Comparison of ENCODE assay signal across 1 cellular context in genomic region chr1:77234096-77234495, GRCh38.
TF ChIP-seq lines count a peak whose summit lies in the region.

No MANE protein-coding gene starts in this region.

TF ChIP-seq in GM23338, 12 proteins besides CTCF, POLR2A, EP300 and RAD21 (continued from another document):
- TF ChIP-seq, protein P1, sequence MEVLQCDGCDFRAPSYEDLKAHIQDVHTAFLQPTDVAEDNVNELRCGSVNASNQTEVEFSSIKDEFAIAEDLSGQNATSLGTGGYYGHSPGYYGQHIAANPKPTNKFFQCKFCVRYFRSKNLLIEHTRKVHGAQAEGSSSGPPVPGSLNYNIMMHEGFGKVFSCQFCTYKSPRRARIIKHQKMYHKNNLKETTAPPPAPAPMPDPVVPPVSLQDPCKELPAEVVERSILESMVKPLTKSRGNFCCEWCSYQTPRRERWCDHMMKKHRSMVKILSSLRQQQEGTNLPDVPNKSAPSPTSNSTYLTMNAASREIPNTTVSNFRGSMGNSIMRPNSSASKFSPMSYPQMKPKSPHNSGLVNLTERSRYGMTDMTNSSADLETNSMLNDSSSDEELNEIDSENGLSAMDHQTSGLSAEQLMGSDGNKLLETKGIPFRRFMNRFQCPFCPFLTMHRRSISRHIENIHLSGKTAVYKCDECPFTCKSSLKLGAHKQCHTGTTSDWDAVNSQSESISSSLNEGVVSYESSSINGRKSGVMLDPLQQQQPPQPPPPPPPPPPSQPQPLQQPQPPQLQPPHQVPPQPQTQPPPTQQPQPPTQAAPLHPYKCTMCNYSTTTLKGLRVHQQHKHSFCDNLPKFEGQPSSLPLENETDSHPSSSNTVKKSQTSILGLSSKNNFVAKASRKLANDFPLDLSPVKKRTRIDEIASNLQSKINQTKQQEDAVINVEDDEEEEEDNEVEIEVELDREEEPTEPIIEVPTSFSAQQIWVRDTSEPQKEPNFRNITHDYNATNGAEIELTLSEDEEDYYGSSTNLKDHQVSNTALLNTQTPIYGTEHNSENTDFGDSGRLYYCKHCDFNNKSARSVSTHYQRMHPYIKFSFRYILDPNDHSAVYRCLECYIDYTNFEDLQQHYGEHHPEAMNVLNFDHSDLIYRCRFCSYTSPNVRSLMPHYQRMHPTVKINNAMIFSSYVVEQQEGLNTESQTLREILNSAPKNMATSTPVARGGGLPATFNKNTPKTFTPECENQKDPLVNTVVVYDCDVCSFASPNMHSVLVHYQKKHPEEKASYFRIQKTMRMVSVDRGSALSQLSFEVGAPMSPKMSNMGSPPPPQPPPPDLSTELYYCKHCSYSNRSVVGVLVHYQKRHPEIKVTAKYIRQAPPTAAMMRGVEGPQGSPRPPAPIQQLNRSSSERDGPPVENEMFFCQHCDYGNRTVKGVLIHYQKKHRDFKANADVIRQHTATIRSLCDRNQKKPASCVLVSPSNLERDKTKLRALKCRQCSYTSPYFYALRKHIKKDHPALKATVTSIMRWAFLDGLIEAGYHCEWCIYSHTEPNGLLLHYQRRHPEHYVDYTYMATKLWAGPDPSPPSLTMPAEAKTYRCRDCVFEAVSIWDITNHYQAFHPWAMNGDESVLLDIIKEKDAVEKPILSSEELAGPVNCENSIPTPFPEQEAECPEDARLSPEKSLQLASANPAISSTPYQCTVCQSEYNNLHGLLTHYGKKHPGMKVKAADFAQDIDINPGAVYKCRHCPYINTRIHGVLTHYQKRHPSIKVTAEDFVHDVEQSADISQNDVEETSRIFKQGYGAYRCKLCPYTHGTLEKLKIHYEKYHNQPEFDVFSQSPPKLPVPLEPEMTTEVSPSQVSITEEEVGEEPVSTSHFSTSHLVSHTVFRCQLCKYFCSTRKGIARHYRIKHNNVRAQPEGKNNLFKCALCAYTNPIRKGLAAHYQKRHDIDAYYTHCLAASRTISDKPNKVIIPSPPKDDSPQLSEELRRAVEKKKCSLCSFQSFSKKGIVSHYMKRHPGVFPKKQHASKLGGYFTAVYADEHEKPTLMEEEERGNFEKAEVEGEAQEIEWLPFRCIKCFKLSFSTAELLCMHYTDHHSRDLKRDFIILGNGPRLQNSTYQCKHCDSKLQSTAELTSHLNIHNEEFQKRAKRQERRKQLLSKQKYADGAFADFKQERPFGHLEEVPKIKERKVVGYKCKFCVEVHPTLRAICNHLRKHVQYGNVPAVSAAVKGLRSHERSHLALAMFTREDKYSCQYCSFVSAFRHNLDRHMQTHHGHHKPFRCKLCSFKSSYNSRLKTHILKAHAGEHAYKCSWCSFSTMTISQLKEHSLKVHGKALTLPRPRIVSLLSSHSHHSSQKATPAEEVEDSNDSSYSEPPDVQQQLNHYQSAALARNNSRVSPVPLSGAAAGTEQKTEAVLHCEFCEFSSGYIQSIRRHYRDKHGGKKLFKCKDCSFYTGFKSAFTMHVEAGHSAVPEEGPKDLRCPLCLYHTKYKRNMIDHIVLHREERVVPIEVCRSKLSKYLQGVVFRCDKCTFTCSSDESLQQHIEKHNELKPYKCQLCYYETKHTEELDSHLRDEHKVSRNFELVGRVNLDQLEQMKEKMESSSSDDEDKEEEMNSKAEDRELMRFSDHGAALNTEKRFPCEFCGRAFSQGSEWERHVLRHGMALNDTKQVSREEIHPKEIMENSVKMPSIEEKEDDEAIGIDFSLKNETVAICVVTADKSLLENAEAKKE (CRISPR knock-in tag; IDR thresholded peaks at IDR 0.05) = no peak
- TF ChIP-seq ZNF331 (CRISPR knock-in tag; IDR thresholded peaks at IDR 0.05; ENCODE audit: low read depth) (no peak), ZNF114 (CRISPR knock-in tag; IDR thresholded peaks at IDR 0.05) (no peak), CREB1 (CRISPR knock-in tag; IDR thresholded peaks at IDR 0.05; ENCODE audit: low read depth) (no peak), NANOG (IDR thresholded peaks at IDR 0.05; ENCODE audit: borderline replicate concordance) (no peak), EZH2 (IDR thresholded peaks at IDR 0.05; ENCODE audit: low read depth, unreplicated experiment) (no peak), EZH2phosphoT487 (IDR thresholded peaks at IDR 0.05; ENCODE audit: unreplicated experiment) (no peak), ETS1 (IDR thresholded peaks at IDR 0.05) (no peak), JUNB (IDR thresholded peaks at IDR 0.05; ENCODE audit: unreplicated experiment) (no peak)
TF ChIP-seq in GM23338: peak in this region for 0.
